13 cellular contexts compared by ENCODE assay signal in the genomic region with DNA sequence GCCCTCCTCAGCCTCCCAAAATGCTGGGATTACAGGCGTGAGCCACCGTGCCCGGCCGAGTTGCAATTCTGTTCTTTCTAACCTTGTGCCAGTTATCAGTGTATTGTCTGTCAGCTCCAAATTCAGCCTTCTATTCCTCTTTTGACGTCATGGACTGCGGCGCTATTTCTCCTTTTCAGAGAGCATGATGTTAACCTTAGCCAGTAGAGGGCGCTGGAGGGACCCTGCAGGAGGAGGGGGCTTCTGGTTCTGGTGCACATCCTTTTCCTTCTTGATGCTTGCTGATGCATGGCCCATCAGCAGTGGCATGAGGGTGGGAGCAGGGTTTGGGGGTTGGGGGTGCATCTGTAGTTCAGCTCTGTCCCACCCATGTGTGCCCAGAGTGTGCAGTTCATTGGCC.
A peak's percentile ranks its signal among the peaks of the same experiment; 100 is the strongest.
DNase-seq lines count a peak whose midpoint lies in the region; ATAC-seq and TF ChIP-seq lines count a peak whose summit lies in the region.
"Had no signal": no experiment of that assay in that cellular context is flagged by ENCODE, and none has a peak within 500 bp of the region (broad histone marks: within the 10 kb centered on the region; RNA-seq: fewer than 3 reads in every experiment).

No MANE protein-coding gene starts in this region.

- 77 to 87% methylated on average over 5 to 7 of the region's 8 CpGs for WGBS in gastroesophageal sphincter (ENCODE audit: low coverage in 1 of 2), 2 donors

- DNase-seq in CD1c-positive myeloid dendritic cell (ENCODE audit: extremely low spot score): peak; percentile 7
- no peak for DNase-seq in GM06990 (ENCODE audit: extremely low read depth, insufficient read length)
- DNase-seq in NAMALWA (ENCODE audit: low spot score): peak; percentile 43
- DNase-seq in stimulated activated effector memory CD8-positive, alpha-beta T cell treated with anti-CD3 and anti-CD28 coated beads, Interleukin-12 subunit alpha, Interleukin-12 subunit beta, amount 100 ng/mL, for 72 hours (ENCODE audit: low spot score in 2 of 2): no peak
- DNase-seq in NCI-H446 treated with DMSO at 0.1 percent for 48 hours (lab: John Stamatoyannopoulos, UW): no peak
- DNase-seq: activated B cell treated with CpG ODN at 0.5 μM for 24 hours; effector CD4-positive, alpha-beta T cell; left colon; naive thymus-derived CD8-positive, alpha-beta T cell; SHP77 treated with DMSO at 0.1 percent for 48 hours had no signal

- H3K27ac Mint-ChIP-seq in stimulated activated effector memory CD8-positive, alpha-beta T cell treated with anti-CD3 and anti-CD28 coated beads, Interleukin-12 subunit alpha, Interleukin-12 subunit beta, amount 100 ng/mL, for 72 hours: no peak overlapping the region
- H3K27ac Mint-ChIP-seq: activated B cell treated with CpG ODN at 0.5 μM for 24 hours; activated T-helper 1 cell treated with anti-CD3 and anti-CD28 coated beads, Interleukin-12 subunit alpha, Interleukin-12 subunit beta, Interleukin-2, Interleukin-4 antibody, amounts not matched to agents 30 ng/mL and 10 ng/mL and 1 ng/mL, durations not matched to agents 14 hours and 24 hours and 36 hours; naive thymus-derived CD8-positive, alpha-beta T cell had no signal

- no peaks in the 10 kb centered on the region for H3K9me3 Mint-ChIP-seq in stimulated activated effector memory CD8-positive, alpha-beta T cell treated with anti-CD3 and anti-CD28 coated beads, Interleukin-12 subunit alpha, Interleukin-12 subunit beta, amount 100 ng/mL, for 72 hours
- H3K9me3 Mint-ChIP-seq: activated B cell treated with CpG ODN at 0.5 μM for 24 hours; activated T-helper 1 cell treated with anti-CD3 and anti-CD28 coated beads, Interleukin-12 subunit alpha, Interleukin-12 subunit beta, Interleukin-2, Interleukin-4 antibody, amounts not matched to agents 30 ng/mL and 10 ng/mL and 1 ng/mL, durations not matched to agents 14 hours and 24 hours and 36 hours had no signal

- H3K27me3 ChIP-seq in GM06990 (replicated peaks; ENCODE audit: control insufficient read depth, insufficient read depth, low read length): no peaks in the 10 kb centered on the region
- H3K27me3 ChIP-seq in gastroesophageal sphincter: no peaks in the 10 kb centered on the region

- H3K27ac ChIP-seq in gastroesophageal sphincter: no peak overlapping the region

- H3K4me3 Mint-ChIP-seq in stimulated activated effector memory CD8-positive, alpha-beta T cell treated with anti-CD3 and anti-CD28 coated beads, Interleukin-12 subunit alpha, Interleukin-12 subunit beta, amount 100 ng/mL, for 72 hours: no peak overlapping the region
- H3K4me3 Mint-ChIP-seq: activated B cell treated with CpG ODN at 0.5 μM for 24 hours; activated T-helper 1 cell treated with anti-CD3 and anti-CD28 coated beads, Interleukin-12 subunit alpha, Interleukin-12 subunit beta, Interleukin-2, Interleukin-4 antibody, amounts not matched to agents 30 ng/mL and 10 ng/mL and 1 ng/mL, durations not matched to agents 14 hours and 24 hours and 36 hours; naive thymus-derived CD8-positive, alpha-beta T cell had no signal

- no peaks in the 10 kb centered on the region for H3K9me3 ChIP-seq in gastroesophageal sphincter

- peak; percentile 22 for ATAC-seq in gastroesophageal sphincter
- ATAC-seq in stimulated activated effector memory CD8-positive, alpha-beta T cell treated with anti-CD3 and anti-CD28 coated beads, Interleukin-12 subunit alpha, Interleukin-12 subunit beta, amount 100 ng/mL, for 72 hours: no peak
- ATAC-seq in HG03520 (IDR thresholded peaks at IDR 0.05; ENCODE audit: unreplicated experiment): no peak
- ATAC-seq: left colon; naive thymus-derived CD8-positive, alpha-beta T cell had no signal

- H3K4me3 ChIP-seq in GM06990 (replicated peaks; ENCODE audit: low read depth, low read length) (no peak overlapping the region), gastroesophageal sphincter (no peak overlapping the region)

- no peaks in the 10 kb centered on the region for H3K36me3 Mint-ChIP-seq in stimulated activated effector memory CD8-positive, alpha-beta T cell treated with anti-CD3 and anti-CD28 coated beads, Interleukin-12 subunit alpha, Interleukin-12 subunit beta, amount 100 ng/mL, for 72 hours
- H3K36me3 Mint-ChIP-seq: naive thymus-derived CD8-positive, alpha-beta T cell had no signal

- peak; percentile 52 for TF ChIP-seq CTCF in GM06990 (IDR thresholded peaks at IDR 0.05; ENCODE audit: insufficient read depth, low read length, poor library complexity, severe bottlenecking)
- no peak for TF ChIP-seq CTCF in gastroesophageal sphincter (IDR thresholded peaks at IDR 0.05)

- H3K4me1 ChIP-seq in gastroesophageal sphincter: no peaks in the 10 kb centered on the region

- TF ChIP-seq POLR2A in gastroesophageal sphincter (IDR thresholded peaks at IDR 0.05): no peak

- no peaks in the 10 kb centered on the region for H3K36me3 ChIP-seq in GM06990 (ENCODE audit: control insufficient read depth, insufficient read depth, low read length)
- H3K36me3 ChIP-seq in gastroesophageal sphincter: no peaks in the 10 kb centered on the region

- TF ChIP-seq EP300 in gastroesophageal sphincter (IDR thresholded peaks at IDR 0.05): no peak

- H3K4me1 Mint-ChIP-seq in stimulated activated effector memory CD8-positive, alpha-beta T cell treated with anti-CD3 and anti-CD28 coated beads, Interleukin-12 subunit alpha, Interleukin-12 subunit beta, amount 100 ng/mL, for 72 hours: no peaks in the 10 kb centered on the region
- H3K4me1 Mint-ChIP-seq: activated B cell treated with CpG ODN at 0.5 μM for 24 hours; naive thymus-derived CD8-positive, alpha-beta T cell had no signal

Comparison
In these comparisons a context has a peak if more than half of its experiments do, and no peak if none do; other contexts are left out.
1. DNase-seq: peak in CD1c-positive myeloid dendritic cell (single experiment) and NAMALWA (single experiment); none in GM06990 (single experiment), stimulated activated effector memory CD8-positive, alpha-beta T cell treated with anti-CD3 and anti-CD28 coated beads, Interleukin-12 subunit alpha, Interleukin-12 subunit beta, amount 100 ng/mL, for 72 hours (0 of 2) and NCI-H446 treated with DMSO at 0.1 percent for 48 hours (single experiment).